In the genomic region with DNA sequence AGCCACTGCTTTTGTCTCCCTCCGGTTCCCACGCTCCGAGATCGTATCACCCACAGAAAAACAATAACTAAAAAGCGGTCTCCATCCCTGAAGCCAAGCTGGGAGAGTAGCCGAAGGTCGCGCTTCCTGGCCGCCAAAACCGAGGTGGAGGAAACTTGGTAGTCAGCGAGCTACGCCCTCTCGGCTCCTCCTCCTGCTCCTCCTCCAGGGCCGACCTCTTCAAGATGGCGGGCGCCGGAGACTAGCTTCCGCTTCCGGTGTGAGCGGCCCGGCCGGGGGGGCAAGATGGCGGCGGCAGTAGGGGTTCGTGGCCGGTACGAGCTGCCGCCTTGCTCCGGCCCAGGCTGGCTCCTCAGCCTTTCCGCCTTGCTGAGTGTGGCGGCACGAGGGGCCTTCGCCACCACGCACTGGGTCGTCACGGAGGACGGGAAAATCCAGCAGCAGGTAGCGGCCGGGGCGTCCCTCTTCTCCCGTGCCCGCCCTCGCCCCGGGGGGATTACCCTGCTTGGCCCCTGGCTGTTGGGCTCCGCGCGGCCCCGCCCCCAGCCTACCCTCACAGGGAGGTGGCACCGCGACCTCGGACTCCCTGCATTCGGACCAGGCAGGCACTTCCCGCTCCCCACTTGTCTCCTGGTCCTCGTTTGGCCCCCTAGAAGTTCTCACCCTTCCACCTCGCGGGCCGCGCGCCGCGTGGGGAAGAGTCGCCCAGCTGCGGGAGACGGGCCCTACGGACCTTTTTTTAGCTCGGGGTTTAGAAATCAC, we compare ENCODE assay signal across 8 cellular contexts. TPM values are rescaled to one million over a fixed set of nuclear protein-coding genes. Genes with fewer than 3 reads are reported as not detected.
DNase-seq lines count a peak whose midpoint lies in the region; TF ChIP-seq lines count a peak whose summit lies in the region.

A gene with protein sequence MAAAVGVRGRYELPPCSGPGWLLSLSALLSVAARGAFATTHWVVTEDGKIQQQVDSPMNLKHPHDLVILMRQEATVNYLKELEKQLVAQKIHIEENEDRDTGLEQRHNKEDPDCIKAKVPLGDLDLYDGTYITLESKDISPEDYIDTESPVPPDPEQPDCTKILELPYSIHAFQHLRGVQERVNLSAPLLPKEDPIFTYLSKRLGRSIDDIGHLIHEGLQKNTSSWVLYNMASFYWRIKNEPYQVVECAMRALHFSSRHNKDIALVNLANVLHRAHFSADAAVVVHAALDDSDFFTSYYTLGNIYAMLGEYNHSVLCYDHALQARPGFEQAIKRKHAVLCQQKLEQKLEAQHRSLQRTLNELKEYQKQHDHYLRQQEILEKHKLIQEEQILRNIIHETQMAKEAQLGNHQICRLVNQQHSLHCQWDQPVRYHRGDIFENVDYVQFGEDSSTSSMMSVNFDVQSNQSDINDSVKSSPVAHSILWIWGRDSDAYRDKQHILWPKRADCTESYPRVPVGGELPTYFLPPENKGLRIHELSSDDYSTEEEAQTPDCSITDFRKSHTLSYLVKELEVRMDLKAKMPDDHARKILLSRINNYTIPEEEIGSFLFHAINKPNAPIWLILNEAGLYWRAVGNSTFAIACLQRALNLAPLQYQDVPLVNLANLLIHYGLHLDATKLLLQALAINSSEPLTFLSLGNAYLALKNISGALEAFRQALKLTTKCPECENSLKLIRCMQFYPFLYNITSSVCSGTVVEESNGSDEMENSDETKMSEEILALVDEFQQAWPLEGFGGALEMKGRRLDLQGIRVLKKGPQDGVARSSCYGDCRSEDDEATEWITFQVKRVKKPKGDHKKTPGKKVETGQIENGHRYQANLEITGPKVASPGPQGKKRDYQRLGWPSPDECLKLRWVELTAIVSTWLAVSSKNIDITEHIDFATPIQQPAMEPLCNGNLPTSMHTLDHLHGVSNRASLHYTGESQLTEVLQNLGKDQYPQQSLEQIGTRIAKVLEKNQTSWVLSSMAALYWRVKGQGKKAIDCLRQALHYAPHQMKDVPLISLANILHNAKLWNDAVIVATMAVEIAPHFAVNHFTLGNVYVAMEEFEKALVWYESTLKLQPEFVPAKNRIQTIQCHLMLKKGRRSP (plus strand): TSS at position 251 of the 762 bp plus-strand sequence. CDS start 35 bp downstream, at position 286.

- H3K9me3 ChIP-seq in ES-I3 (ENCODE audit: control insufficient read depth, insufficient read depth, low read length) (no peaks in the 10 kb centered on the region), HAP-1 (no peaks in the 10 kb centered on the region), MM.1S (replicated peaks; ENCODE audit: insufficient read depth, low read length) (no peaks in the 10 kb centered on the region), stomach smooth muscle (ENCODE audit: control insufficient read depth in 2 of 2, low read length in 2 of 2) (no peaks in the 10 kb centered on the region)

- H3K4me2 ChIP-seq in MM.1S (ENCODE audit: low read depth, low read length) = peak within 1 kb of the TSS; percentile 93

- H3F3A ChIP-seq in MM.1S (ENCODE audit: insufficient read depth, low read length) = peaks cover 13% of the 10 kb centered on the region

- in situ Hi-C loops in HAP-1 (cut with MboI; ENCODE audit: low sequenced_read_pairs) = no loop called here

- peak within 1 kb of the TSS; percentile 97 for H3K27ac Mint-ChIP-seq in neural crest cell (ENCODE audit: unreplicated experiment)

- H3K4me1 ChIP-seq in ES-I3 (ENCODE audit: insufficient read depth, low read length) (peaks cover 8% of the 10 kb centered on the region; the same call in 1 of the 2 replicates), HAP-1 (peaks cover 11% of the 10 kb centered on the region), MM.1S (ENCODE audit: low read length) (0 out of 2 replicates have a peak, but pooled peaks cover 15% of the 10 kb centered on the region), stomach smooth muscle (ENCODE audit: control insufficient read depth, insufficient read depth, low read length) (peaks cover 18% of the 10 kb centered on the region)

- peak within 1 kb of the TSS; percentile 98 for H3K4me3 Mint-ChIP-seq in neural crest cell

- no peaks in the 10 kb centered on the region for H3K9me3 Mint-ChIP-seq in neural crest cell

- DNase-seq in HAP-1 (ENCODE audit: low spot score in 2 of 2) (peak; percentile 91 to 96), MM.1S (peak; percentile 95), SIG-M5 treated with dmso at 0.1 percent for 504 hours (lab: John Stamatoyannopoulos, UW; ENCODE audit: unreplicated experiment) (peak; percentile 91), activated gamma-delta T cell treated with Interleukin-2 at 50 U/mL for 16 hours (peak; percentile 92), foreskin fibroblast (peak; percentile 87 to 96), neural crest cell (ENCODE audit: low read depth, low spot score) (peak; percentile 91)

- no peaks in the 10 kb centered on the region for H4K20me1 ChIP-seq in MM.1S (ENCODE audit: insufficient read depth, low read length)

- H3K27ac ChIP-seq in MM.1S (ENCODE audit: low read length) (peak within 1 kb of the TSS; percentile 85), stomach smooth muscle (ENCODE audit: low read length) (peak within 1 kb of the TSS; percentile 82)

- H3K79me2 ChIP-seq in MM.1S (ENCODE audit: low read length) = peaks cover 50% of the 10 kb centered on the region

- H3K27me3 ChIP-seq in HAP-1 (ENCODE audit: low read depth) (no peaks in the 10 kb centered on the region), MM.1S (replicated peaks; ENCODE audit: insufficient read depth, low read length) (no peaks in the 10 kb centered on the region), stomach smooth muscle (ENCODE audit: control insufficient read depth in 1 of 2, insufficient read depth in 2 of 2, low read length in 2 of 2) (no peaks in the 10 kb centered on the region)

- H3K4me3 ChIP-seq in HAP-1 (peak within 1 kb of the TSS; percentile 99), MM.1S (ENCODE audit: low read length) (peak within 1 kb of the TSS; percentile 92), foreskin fibroblast (ENCODE audit: low read depth in 1 of 2, low read length in 2 of 2) (peak within 1 kb of the TSS; percentile 90 to 91), stomach smooth muscle (ENCODE audit: low read length in 2 of 2) (peak within 1 kb of the TSS; percentile 93 to 100)

- H3K4me1 Mint-ChIP-seq in neural crest cell = peaks cover 29% of the 10 kb centered on the region

- H3K9me2 ChIP-seq in MM.1S (replicated peaks; ENCODE audit: insufficient read depth, low read length) = no peaks in the 10 kb centered on the region

- H2AFZ ChIP-seq in MM.1S (ENCODE audit: low read length) = peak within 1 kb of the TSS; percentile 59

- TF ChIP-seq CTCF in MM.1S (IDR thresholded peaks at IDR 0.05; ENCODE audit: low read length) (no peak), foreskin fibroblast (IDR thresholded peaks at IDR 0.05; ENCODE audit: low read depth, low read length) (no peak), neural crest cell (conservative IDR thresholded peaks at IDR 0.05) (no peak)

- H3K27me3 Mint-ChIP-seq in neural crest cell (ENCODE audit: low read depth) = no peaks in the 10 kb centered on the region

- H3K36me3 ChIP-seq in ES-I3 (ENCODE audit: insufficient read depth, low read length) = no peaks in the 10 kb centered on the region
- no peaks in the 10 kb centered on the region for H3K36me3 ChIP-seq in HAP-1 (replicated peaks)
- no peaks in the 10 kb centered on the region for H3K36me3 ChIP-seq in MM.1S (replicated peaks; ENCODE audit: insufficient read depth, low read length)
- H3K36me3 ChIP-seq in stomach smooth muscle (ENCODE audit: control insufficient read depth in 2 of 2, insufficient read depth in 2 of 2, low read length in 2 of 2) = no peaks in the 10 kb centered on the region

- H3K9ac ChIP-seq in ES-I3 (ENCODE audit: low read depth, low read length) (peak within 1 kb of the TSS; percentile 77), MM.1S (ENCODE audit: low read length) (peak within 1 kb of the TSS; percentile 89), stomach smooth muscle (ENCODE audit: low read length in 2 of 2) (peak within 1 kb of the TSS; percentile 90 to 94)

- H3K36me3 Mint-ChIP-seq in neural crest cell (ENCODE audit: low read depth) = no peaks in the 10 kb centered on the region

RNA-seq across cellular contexts. Expression of the gene that starts here (rescaled TPM):
- total RNA-seq in neural crest cell = 74.3 and 77.2 TPM in 2 replicates

Comparison
In these comparisons a context has a peak if more than half of its experiments do, and no peak if none do; other contexts are left out.
1. Peak in every context shown above with its lines: DNase-seq, H3K4me3 ChIP-seq and H3K27ac ChIP-seq.